30 cellular contexts compared by ENCODE assay signal in genomic region chr7:22936246-22936645, GRCh38.
"Had no signal": no experiment of that assay in that cellular context is flagged by ENCODE, and none has a peak within 500 bp of the region (broad histone marks: within the 10 kb centered on the region; RNA-seq: fewer than 3 reads in every experiment).

No MANE protein-coding gene starts in this region.

- H3K27me3 Mint-ChIP-seq: stimulated activated naive B cell treated with anti-CD40 and anti-IgM and Interleukin-4, amounts not matched to agents 10 μg/mL and 1 μg/mL and 100 μg/mL, for 72 hours had no signal

- H3K4me3 ChIP-seq: left lung, lower lobe of right lung, pancreas, prostate gland, skin epidermis, suprapubic skin, thoracic aorta, tibial artery, upper lobe of right lung had no signal

- FAIRE-seq: kidney, pancreas, urothelium cell line had no signal

- H3K27ac Mint-ChIP-seq: nephron; stimulated activated naive B cell treated with anti-CD40 and anti-IgM and Interleukin-4, amounts not matched to agents 10 μg/mL and 1 μg/mL and 100 μg/mL, for 72 hours had no signal

- ATAC-seq: left colon; left lung; lower lobe of right lung; naive thymus-derived CD8-positive, alpha-beta T cell; pancreas; right cardiac atrium; sciatic nerve; stimulated activated naive B cell treated with anti-CD40 and anti-IgM and Interleukin-4, amounts not matched to agents 10 μg/mL and 1 μg/mL and 100 μg/mL, for 72 hours; stimulated activated naive CD8-positive, alpha-beta T cell treated with anti-CD3 and anti-CD28 coated beads, Interleukin-15, Interleukin-2, amounts not matched to agents 100 U/mL and 50 U/mL, for 24 hours; upper lobe of right lung had no signal

- H3K36me3 ChIP-seq: lower lobe of right lung, pancreas, prostate gland, suprapubic skin, thoracic aorta, upper lobe of right lung had no signal

- H3K4me1 Mint-ChIP-seq: naive thymus-derived CD8-positive, alpha-beta T cell; neural crest cell; stimulated activated naive B cell treated with anti-CD40 and anti-IgM and Interleukin-4, amounts not matched to agents 10 μg/mL and 1 μg/mL and 100 μg/mL, for 72 hours had no signal

- H3K4me1 ChIP-seq: pancreas, prostate gland had no signal

- H3K9me3 ChIP-seq: left lung, lower lobe of right lung, pancreas, prostate gland, suprapubic skin, thoracic aorta, tibial artery, upper lobe of right lung had no signal

- H3K9me3 Mint-ChIP-seq: stimulated activated naive B cell treated with anti-CD40 and anti-IgM and Interleukin-4, amounts not matched to agents 10 μg/mL and 1 μg/mL and 100 μg/mL, for 72 hours had no signal

- H3K4me3 Mint-ChIP-seq: naive thymus-derived CD8-positive, alpha-beta T cell; nephron; neural crest cell; stimulated activated naive B cell treated with anti-CD40 and anti-IgM and Interleukin-4, amounts not matched to agents 10 μg/mL and 1 μg/mL and 100 μg/mL, for 72 hours had no signal

- DNase-seq: hippocampal formation; kidney; left colon; left lung; lower lobe of right lung; mammary epithelial cell; mesenchymal stem cell; naive thymus-derived CD8-positive, alpha-beta T cell; nucleus accumbens; pancreas; posterior cingulate gyrus; retina; right cardiac atrium; stimulated activated CD4-positive, alpha-beta T cell treated with anti-CD3 and anti-CD28 coated beads, Interleukin-12 subunit alpha, Interleukin-12 subunit beta, amount 100 ng/mL, for 4 hours; stimulated activated CD4-positive, alpha-beta T cell treated with anti-CD3 and anti-CD28 coated beads, Interleukin-15, amount 100 ng/mL, for 24 hours; stimulated activated CD4-positive, alpha-beta T cell treated with anti-CD3 and anti-CD28 coated beads, Interleukin-2, amount 100 ng/mL, for 24 hours; stimulated activated CD4-positive, alpha-beta T cell treated with anti-CD3 and anti-CD28 coated beads, Interleukin-4, amount 100 ng/mL, for 1 hour; stimulated activated naive B cell treated with anti-CD40 and anti-IgM and Interleukin-4, amounts not matched to agents 10 μg/mL and 1 μg/mL and 100 μg/mL, for 72 hours; stimulated activated naive CD8-positive, alpha-beta T cell treated with anti-CD3 and anti-CD28 coated beads, Interleukin-15, Interleukin-2, amounts not matched to agents 100 U/mL and 50 U/mL, for 24 hours; tibial artery; trophoblast cell; upper lobe of right lung had no signal

- H3K27me3 ChIP-seq: left lung, pancreas, suprapubic skin, tibial artery, upper lobe of right lung had no signal

- H3K27ac ChIP-seq: left lung, lower lobe of right lung, pancreas, prostate gland, skin epidermis, suprapubic skin, upper lobe of right lung had no signal
